Comparison of ENCODE assay signal across 41 cellular contexts in the genomic region with DNA sequence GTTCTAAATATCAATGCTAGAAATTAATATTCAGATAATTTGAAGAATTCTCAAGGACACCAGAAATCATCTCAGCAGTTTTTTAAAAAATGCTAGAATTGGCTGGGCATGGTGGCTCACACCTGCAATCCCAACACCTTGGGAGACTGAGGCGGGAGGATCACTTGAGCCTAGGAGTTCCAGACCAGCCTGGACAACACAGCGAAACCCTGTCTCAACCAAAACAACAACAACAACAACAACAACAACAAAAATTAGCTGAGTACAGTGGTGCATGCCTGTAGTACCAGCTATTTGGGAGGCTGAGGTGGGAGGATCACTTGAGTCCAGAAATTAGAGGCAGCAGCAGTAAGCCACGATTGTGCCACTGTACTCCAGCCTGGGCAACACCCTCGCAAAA. TPM values are rescaled to one million over a fixed set of nuclear protein-coding genes. Genes with fewer than 3 reads are reported as not detected.
"Had no signal": no experiment of that assay in that cellular context is flagged by ENCODE, and none has a peak within 500 bp of the region (broad histone marks: within the 10 kb centered on the region; RNA-seq: fewer than 3 reads in every experiment).

No MANE protein-coding gene starts in this region.

- FAIRE-seq: astrocyte, bronchial epithelial cell had no signal

- H3K27ac Mint-ChIP-seq: activated naive CD4-positive, alpha-beta T cell treated with anti-CD3 and anti-CD28 coated beads for 36 hours; activated naive CD4-positive, alpha-beta T cell treated with anti-CD3 and anti-CD28 coated beads, Interleukin-2, amount 50 U/mL, for 24 hours; activated naive CD8-positive, alpha-beta T cell; activated naive CD8-positive, alpha-beta T cell treated with anti-CD3 and anti-CD28 coated beads for 36 hours; activated T-cell treated with anti-CD3 and anti-CD28 coated beads, Interleukin-2, amount 50 U/mL, for 24 hours; activated T-cell treated with anti-CD3 and anti-CD28 coated beads, Interleukin-2, amount 50 U/mL, for 72 hours; activated T-helper 1 cell treated with anti-CD3 and anti-CD28 coated beads, Interleukin-12 subunit alpha, Interleukin-12 subunit beta, Interleukin-2, Interleukin-4 antibody, amounts not matched to agents 30 ng/mL and 10 ng/mL and 1 ng/mL, durations not matched to agents 14 hours and 24 hours and 36 hours; activated T-helper 2 cell treated with anti-CD3 and anti-CD28 coated beads, Interferon-gamma antibody, Interleukin-2, Interleukin-4, amounts not matched to agents 10 μg/mL and 5 μg/mL and 100 μg/mL, durations not matched to agents 14 hours and 24 hours and 36 hours had no signal

- H3K36me3 ChIP-seq: breast epithelium, cardiac muscle cell had no signal

- H3K4me3 ChIP-seq: adrenal gland, ascending aorta, body of pancreas, breast epithelium, cardiac muscle cell had no signal

- H3K27me3 ChIP-seq: adrenal gland, ascending aorta, body of pancreas, brain microvascular endothelial cell, breast epithelium, cardiac muscle cell had no signal

- DNase-seq: activated effector memory CD4-positive, alpha-beta T cell treated with anti-CD3 and anti-CD28 coated beads, Interleukin-2, amount 50 U/mL, for 16 hours; activated effector memory CD4-positive, alpha-beta T cell treated with Interleukin-2 at 50 U/mL for 16 hours; activated gamma-delta T cell; activated gamma-delta T cell treated with Interleukin-2 at 50 U/mL for 16 hours; activated naive CD4-positive, alpha-beta T cell; activated naive CD4-positive, alpha-beta T cell treated with anti-CD3 and anti-CD28 coated beads for 36 hours; activated naive CD4-positive, alpha-beta T cell treated with anti-CD3 and anti-CD28 coated beads, Interleukin-2, amount 10 ng/mL, durations not matched to agents 7 days and 5 days; activated naive CD4-positive, alpha-beta T cell treated with anti-CD3 and anti-CD28 coated beads, Interleukin-2, amount 50 U/mL, for 16 hours; activated naive CD4-positive, alpha-beta T cell treated with Interleukin-2 at 50 U/mL for 16 hours; activated naive CD8-positive, alpha-beta T cell treated with anti-CD3 and anti-CD28 coated beads for 36 hours; activated naive CD8-positive, alpha-beta T cell treated with anti-CD3 and anti-CD28 coated beads, Interleukin-2, amount 10 ng/mL, durations not matched to agents 7 days and 5 days; activated naive CD8-positive, alpha-beta T cell treated with anti-CD3 and anti-CD28 coated beads, Interleukin-2, amount 50 U/mL, for 24 hours; activated T-cell treated with anti-CD3 and anti-CD28 coated beads, Interleukin-2, amount 50 U/mL, for 1 hour; activated T-cell treated with anti-CD3 and anti-CD28 coated beads, Interleukin-2, amount 50 U/mL, for 24 hours; activated T-cell treated with anti-CD3 and anti-CD28 coated beads, Interleukin-2, amount 50 U/mL, for 4 hours; activated T-cell treated with anti-CD3 and anti-CD28 coated beads, Interleukin-2, amount 50 U/mL, for 48 hours; activated T-cell treated with anti-CD3 and anti-CD28 coated beads, Interleukin-2, amount 50 U/mL, for 72 hours; amniotic stem cell; amygdala; anterior cingulate cortex; aorta; brain microvascular endothelial cell; caudate nucleus; central memory CD4-positive, alpha-beta T cell; cerebellar nuclear complex had no signal

- H3K36me3 Mint-ChIP-seq: activated naive CD4-positive, alpha-beta T cell treated with anti-CD3 and anti-CD28 coated beads, Interleukin-2, amount 50 U/mL, for 72 hours had no signal

- H3K27me3 Mint-ChIP-seq: activated naive CD4-positive, alpha-beta T cell treated with anti-CD3 and anti-CD28 coated beads, Interleukin-2, amount 50 U/mL, for 24 hours; activated naive CD8-positive, alpha-beta T cell; activated naive CD8-positive, alpha-beta T cell treated with anti-CD3 and anti-CD28 coated beads for 36 hours; activated naive CD8-positive, alpha-beta T cell treated with anti-CD3 and anti-CD28 coated beads, Interleukin-2, amount 10 ng/mL, durations not matched to agents 7 days and 5 days; activated naive CD8-positive, alpha-beta T cell treated with anti-CD3 and anti-CD28 coated beads, Interleukin-2, amount 50 U/mL, for 24 hours; activated T-cell treated with anti-CD3 and anti-CD28 coated beads, Interleukin-2, amount 50 U/mL, for 24 hours; central memory CD8-positive, alpha-beta T cell had no signal

- H3K4me3 Mint-ChIP-seq: activated naive CD4-positive, alpha-beta T cell treated with anti-CD3 and anti-CD28 coated beads for 36 hours; activated naive CD4-positive, alpha-beta T cell treated with anti-CD3 and anti-CD28 coated beads, Interleukin-2, amount 10 ng/mL, durations not matched to agents 7 days and 5 days; activated naive CD4-positive, alpha-beta T cell treated with anti-CD3 and anti-CD28 coated beads, Interleukin-2, amount 50 U/mL, for 24 hours; activated naive CD8-positive, alpha-beta T cell; activated naive CD8-positive, alpha-beta T cell treated with anti-CD3 and anti-CD28 coated beads for 36 hours; activated naive CD8-positive, alpha-beta T cell treated with anti-CD3 and anti-CD28 coated beads, Interleukin-2, amount 10 ng/mL, durations not matched to agents 7 days and 5 days; activated naive CD8-positive, alpha-beta T cell treated with anti-CD3 and anti-CD28 coated beads, Interleukin-2, amount 50 U/mL, for 24 hours; activated T-cell treated with anti-CD3 and anti-CD28 coated beads, Interleukin-2, amount 50 U/mL, for 24 hours; activated T-cell treated with anti-CD3 and anti-CD28 coated beads, Interleukin-2, amount 50 U/mL, for 4 hours; activated T-cell treated with anti-CD3 and anti-CD28 coated beads, Interleukin-2, amount 50 U/mL, for 72 hours; activated T-helper 1 cell treated with anti-CD3 and anti-CD28 coated beads, Interleukin-12 subunit alpha, Interleukin-12 subunit beta, Interleukin-2, Interleukin-4 antibody, amounts not matched to agents 30 ng/mL and 10 ng/mL and 1 ng/mL, durations not matched to agents 14 hours and 24 hours and 36 hours; central memory CD8-positive, alpha-beta T cell had no signal

- ATAC-seq: activated naive CD4-positive, alpha-beta T cell treated with anti-CD3 and anti-CD28 coated beads, Interleukin-2, amount 50 U/mL, for 72 hours; activated naive CD8-positive, alpha-beta T cell treated with anti-CD3 and anti-CD28 coated beads, Interleukin-2, amount 50 U/mL, for 24 hours; activated T-cell treated with anti-CD3 and anti-CD28 coated beads, Interleukin-2, amount 50 U/mL, for 4 hours; activated T-cell treated with anti-CD3 and anti-CD28 coated beads, Interleukin-2, amount 50 U/mL, for 72 hours; body of pancreas had no signal

- H3K9me3 ChIP-seq: adrenal gland, ascending aorta, body of pancreas, breast epithelium had no signal

- H3K9me3 Mint-ChIP-seq: activated naive CD4-positive, alpha-beta T cell treated with anti-CD3 and anti-CD28 coated beads for 36 hours; activated naive CD4-positive, alpha-beta T cell treated with anti-CD3 and anti-CD28 coated beads, Interleukin-2, amount 10 ng/mL, durations not matched to agents 7 days and 5 days; activated naive CD4-positive, alpha-beta T cell treated with anti-CD3 and anti-CD28 coated beads, Interleukin-2, amount 50 U/mL, for 24 hours; activated naive CD4-positive, alpha-beta T cell treated with anti-CD3 and anti-CD28 coated beads, Interleukin-2, amount 50 U/mL, for 72 hours; activated naive CD8-positive, alpha-beta T cell treated with anti-CD3 and anti-CD28 coated beads for 36 hours; activated naive CD8-positive, alpha-beta T cell treated with anti-CD3 and anti-CD28 coated beads, Interleukin-2, amount 10 ng/mL, durations not matched to agents 7 days and 5 days; activated naive CD8-positive, alpha-beta T cell treated with anti-CD3 and anti-CD28 coated beads, Interleukin-2, amount 50 U/mL, for 24 hours; activated T-cell treated with anti-CD3 and anti-CD28 coated beads, Interleukin-2, amount 50 U/mL, for 24 hours; activated T-cell treated with anti-CD3 and anti-CD28 coated beads, Interleukin-2, amount 50 U/mL, for 4 hours; activated T-cell treated with anti-CD3 and anti-CD28 coated beads, Interleukin-2, amount 50 U/mL, for 72 hours; activated T-helper 1 cell treated with anti-CD3 and anti-CD28 coated beads, Interleukin-12 subunit alpha, Interleukin-12 subunit beta, Interleukin-2, Interleukin-4 antibody, amounts not matched to agents 30 ng/mL and 10 ng/mL and 1 ng/mL, durations not matched to agents 14 hours and 24 hours and 36 hours; activated T-helper 2 cell treated with anti-CD3 and anti-CD28 coated beads, Interferon-gamma antibody, Interleukin-2, Interleukin-4, amounts not matched to agents 10 μg/mL and 5 μg/mL and 100 μg/mL, durations not matched to agents 14 hours and 24 hours and 36 hours; brain; central memory CD8-positive, alpha-beta T cell had no signal

- H3K27ac ChIP-seq: adrenal gland, ascending aorta, body of pancreas, brain microvascular endothelial cell, breast epithelium, cardiac muscle cell had no signal

RNA-seq across cellular contexts. Expression of a gene that starts 13.6 kb away (rescaled TPM):
- total RNA-seq: activated naive CD4-positive, alpha-beta T cell treated with anti-CD3 and anti-CD28 coated beads for 36 hours; activated naive CD8-positive, alpha-beta T cell treated with anti-CD3 and anti-CD28 coated beads for 36 hours; ascending aorta; bronchial epithelial cell; cardiac muscle cell; cardiac septum; chondrocyte had no signal
- polyA plus RNA-seq: aorta had no signal
